ENCODE assay signal across 29 cellular contexts in the genomic region with DNA sequence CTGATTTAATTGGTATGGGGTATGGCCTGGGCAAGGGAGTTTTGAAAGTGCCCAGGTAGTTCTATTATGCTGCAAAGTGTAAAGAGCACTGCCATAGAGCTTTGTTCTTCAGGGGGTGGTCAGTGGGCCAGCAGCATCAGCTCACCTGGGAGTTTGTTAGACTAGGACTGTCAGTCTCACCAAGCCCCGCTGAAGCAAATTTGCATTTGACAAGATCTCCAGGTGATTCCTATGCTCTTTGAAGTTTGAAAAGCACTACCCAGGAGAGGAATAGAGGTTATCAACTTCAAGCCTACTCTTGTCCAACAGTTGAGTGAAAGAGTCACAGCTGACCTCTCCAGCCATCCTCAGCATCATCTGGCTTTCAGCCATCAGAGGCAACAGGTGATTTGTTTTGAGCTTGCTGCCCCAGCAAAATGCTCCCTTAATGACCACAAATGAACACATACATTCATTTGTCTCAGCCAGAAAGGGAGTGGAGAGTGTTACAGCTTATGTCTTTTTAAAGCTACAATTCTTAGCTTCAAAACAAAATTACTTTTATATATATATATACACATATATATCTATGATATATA.
"Had no signal": no experiment of that assay in that cellular context is flagged by ENCODE, and none has a peak within 500 bp of the region (broad histone marks: within the 10 kb centered on the region; RNA-seq: fewer than 3 reads in every experiment).

No MANE protein-coding gene starts in this region.

- H3K4me3 ChIP-seq: K562, PC-9, SJCRH30, SK-N-MC had no signal

- H3K9me3 ChIP-seq: SJCRH30 had no signal

- H3K27ac ChIP-seq: PC-9, RWPE1, SJCRH30, SK-N-MC, WERI-Rb-1 had no signal

- H3K27me3 Mint-ChIP-seq: activated CD4-positive, alpha-beta T cell treated with anti-CD3 and anti-CD28 coated beads, Interleukin-2, amount 10 ng/mL, durations not matched to agents 24 days and 14 days; activated CD8-positive, alpha-beta T cell treated with anti-CD3 and anti-CD28 coated beads for 36 hours; activated naive CD4-positive, alpha-beta T cell treated with anti-CD3 and anti-CD28 coated beads, Interleukin-2, amount 10 ng/mL, durations not matched to agents 7 days and 5 days; activated naive CD8-positive, alpha-beta T cell; activated naive CD8-positive, alpha-beta T cell treated with anti-CD3 and anti-CD28 coated beads, Interleukin-2, amount 50 U/mL, for 24 hours; brain; central memory CD8-positive, alpha-beta T cell had no signal

- H3K9me3 Mint-ChIP-seq: activated CD4-positive, alpha-beta T cell treated with anti-CD3 and anti-CD28 coated beads, Interleukin-2, amount 10 ng/mL, durations not matched to agents 24 days and 14 days; activated CD8-positive, alpha-beta T cell treated with anti-CD3 and anti-CD28 coated beads for 36 hours; activated naive CD4-positive, alpha-beta T cell treated with anti-CD3 and anti-CD28 coated beads, Interleukin-2, amount 10 ng/mL, durations not matched to agents 7 days and 5 days; activated naive CD8-positive, alpha-beta T cell treated with anti-CD3 and anti-CD28 coated beads, Interleukin-2, amount 50 U/mL, for 24 hours; activated T-helper 1 cell treated with anti-CD3 and anti-CD28 coated beads, Interleukin-12 subunit alpha, Interleukin-12 subunit beta, Interleukin-2, Interleukin-4 antibody, amounts not matched to agents 30 ng/mL and 10 ng/mL and 1 ng/mL, durations not matched to agents 14 hours and 24 hours and 36 hours; central memory CD8-positive, alpha-beta T cell had no signal

- H3K4me3 Mint-ChIP-seq: activated CD4-positive, alpha-beta T cell treated with anti-CD3 and anti-CD28 coated beads, Interleukin-2, amount 10 ng/mL, durations not matched to agents 24 days and 14 days; activated CD8-positive, alpha-beta T cell treated with anti-CD3 and anti-CD28 coated beads for 36 hours; activated naive CD4-positive, alpha-beta T cell treated with anti-CD3 and anti-CD28 coated beads, Interleukin-2, amount 10 ng/mL, durations not matched to agents 7 days and 5 days; activated naive CD8-positive, alpha-beta T cell; activated naive CD8-positive, alpha-beta T cell treated with anti-CD3 and anti-CD28 coated beads, Interleukin-2, amount 50 U/mL, for 24 hours; activated T-helper 1 cell treated with anti-CD3 and anti-CD28 coated beads, Interleukin-12 subunit alpha, Interleukin-12 subunit beta, Interleukin-2, Interleukin-4 antibody, amounts not matched to agents 30 ng/mL and 10 ng/mL and 1 ng/mL, durations not matched to agents 14 hours and 24 hours and 36 hours; brain; central memory CD8-positive, alpha-beta T cell had no signal

- H3K4me1 ChIP-seq: SJCRH30 had no signal

- H3K27me3 ChIP-seq: SJCRH30 had no signal

- DNase-seq: activated CD4-positive, alpha-beta T cell treated with anti-CD3 and anti-CD28 coated beads, Interleukin-2, amount 10 ng/mL, durations not matched to agents 24 days and 14 days; activated CD4-positive, alpha-beta T cell treated with anti-CD3 and anti-CD28 coated beads, Interleukin-2, amount 50 U/mL, for 4 hours; activated CD8-positive, alpha-beta T cell treated with anti-CD3 and anti-CD28 coated beads for 36 hours; activated gamma-delta T cell treated with Interleukin-2 at 50 U/mL for 16 hours; activated naive CD4-positive, alpha-beta T cell treated with anti-CD3 and anti-CD28 coated beads, Interleukin-2, amount 10 ng/mL, durations not matched to agents 7 days and 5 days; activated naive CD8-positive, alpha-beta T cell treated with anti-CD3 and anti-CD28 coated beads, Interleukin-2, amount 50 U/mL, for 24 hours; activated T-cell treated with anti-CD3 and anti-CD28 coated beads, Interleukin-2, amount 50 U/mL, for 1 hour; anterior cingulate cortex; NCI-H1092 treated with DMSO at 0.1 percent for 48 hours; NCI-H1417; NCI-H146; NCI-H187; NCI-H2081; NCI-H2171 treated with DMSO at 0.1 percent for 48 hours; NCI-H2227 treated with DMSO at 0.1 percent for 48 hours; NCI-H446 treated with DMSO at 0.1 percent for 48 hours; NCI-H524 treated with DMSO at 0.1 percent for 48 hours; PC-9; SHP77; SJCRH30; T1000; WERI-Rb-1 had no signal

- H3K27ac Mint-ChIP-seq: activated CD4-positive, alpha-beta T cell treated with anti-CD3 and anti-CD28 coated beads, Interleukin-2, amount 10 ng/mL, durations not matched to agents 24 days and 14 days; activated CD8-positive, alpha-beta T cell treated with anti-CD3 and anti-CD28 coated beads for 36 hours; activated naive CD4-positive, alpha-beta T cell treated with anti-CD3 and anti-CD28 coated beads, Interleukin-2, amount 10 ng/mL, durations not matched to agents 7 days and 5 days; activated naive CD8-positive, alpha-beta T cell; activated naive CD8-positive, alpha-beta T cell treated with anti-CD3 and anti-CD28 coated beads, Interleukin-2, amount 50 U/mL, for 24 hours; activated T-helper 1 cell treated with anti-CD3 and anti-CD28 coated beads, Interleukin-12 subunit alpha, Interleukin-12 subunit beta, Interleukin-2, Interleukin-4 antibody, amounts not matched to agents 30 ng/mL and 10 ng/mL and 1 ng/mL, durations not matched to agents 14 hours and 24 hours and 36 hours had no signal

- ATAC-seq: activated CD8-positive, alpha-beta T cell treated with anti-CD3 and anti-CD28 coated beads for 36 hours; activated naive CD8-positive, alpha-beta T cell treated with anti-CD3 and anti-CD28 coated beads, Interleukin-2, amount 50 U/mL, for 24 hours had no signal
